Comparison of ENCODE assay signal across 30 cellular contexts in genomic region chr10:52194188-52194587, GRCh38.
"Had no signal": no experiment of that assay in that cellular context is flagged by ENCODE, and none has a peak within 500 bp of the region (broad histone marks: within the 10 kb centered on the region; RNA-seq: fewer than 3 reads in every experiment).

No MANE protein-coding gene starts in this region.

- H3K4me3 ChIP-seq: colonic mucosa, dorsolateral prefrontal cortex, esophagus squamous epithelium, gastrocnemius medialis, heart right ventricle, hepatocyte, left lung, lower lobe of right lung, mucosa of descending colon had no signal

- H3K27ac Mint-ChIP-seq: dendritic cell treated with granulocyte-macrophage colony-stimulating factor and Interleukin-4, amounts not matched to agents 40 ng/mL and 50 ng/mL, for 4 days; immature natural killer cell; mesothelial cell of epicardium; naive B cell had no signal

- DNase-seq: colonic mucosa; cortex of kidney; dorsolateral prefrontal cortex; effector CD4-positive, alpha-beta T cell; effector memory CD4-positive, alpha-beta T cell; erythroblast; esophagus squamous epithelium; foreskin fibroblast; foreskin melanocyte; gastrocnemius medialis; glutamatergic neuron; head of caudate nucleus; heart right ventricle; hypothalamus; immature natural killer cell; islet precursor cell; kidney; kidney glomerular epithelial cell; left colon; left lung; left ventricle myocardium superior; lower lobe of right lung; mesenchymal stem cell; mucosa of descending colon; naive B cell had no signal

- H3K4me1 Mint-ChIP-seq: immature natural killer cell, mesothelial cell of epicardium, naive B cell had no signal

- H3K9me3 ChIP-seq: colonic mucosa, esophagus squamous epithelium, gastrocnemius medialis, heart right ventricle, left lung, lower lobe of right lung, mucosa of descending colon had no signal

- ATAC-seq: esophagus mucosa, gastrocnemius medialis, heart right ventricle, left colon, left lung, left ventricle myocardium superior, lower lobe of right lung, mucosa of descending colon had no signal

- H3K79me2 ChIP-seq: hepatocyte had no signal

- H3K36me3 ChIP-seq: colonic mucosa, esophagus squamous epithelium, gastrocnemius medialis, heart right ventricle, left lung, lower lobe of right lung had no signal

- H3K9me3 Mint-ChIP-seq: dendritic cell treated with granulocyte-macrophage colony-stimulating factor and Interleukin-4, amounts not matched to agents 40 ng/mL and 50 ng/mL, for 4 days; naive B cell had no signal

- H3K4me2 ChIP-seq: hepatocyte had no signal

- H3K36me3 Mint-ChIP-seq: immature natural killer cell, mesothelial cell of epicardium, naive B cell had no signal

- H3K27me3 ChIP-seq: colonic mucosa, dorsolateral prefrontal cortex, esophagus squamous epithelium, gastrocnemius medialis, heart right ventricle, hepatocyte, left lung had no signal

- H2AFZ ChIP-seq: hepatocyte had no signal

- H3K4me3 Mint-ChIP-seq: dendritic cell treated with granulocyte-macrophage colony-stimulating factor and Interleukin-4, amounts not matched to agents 40 ng/mL and 50 ng/mL, for 4 days; immature natural killer cell; mesothelial cell of epicardium; naive B cell had no signal

- H3K27me3 Mint-ChIP-seq: dendritic cell treated with granulocyte-macrophage colony-stimulating factor and Interleukin-4, amounts not matched to agents 40 ng/mL and 50 ng/mL, for 4 days; naive B cell had no signal

- H3K27ac ChIP-seq: colonic mucosa, dorsolateral prefrontal cortex, epithelial cell of prostate, esophagus squamous epithelium, gastrocnemius medialis, heart right ventricle, hepatocyte, left lung, lower lobe of right lung had no signal
